Comparison of ENCODE assay signal across 1 cellular context in genomic region chr17:40418428-40418706, GRCh38.
TF ChIP-seq lines count a peak whose summit lies in the region.

No MANE protein-coding gene starts in this region.

TF ChIP-seq in endothelial cell of umbilical vein, 7 proteins besides CTCF, POLR2A, EP300 and RAD21 (continued from another document):
- TF ChIP-seq GATA2 (IDR thresholded peaks at IDR 0.05; ENCODE audit: insufficient read depth, insufficient read length, low read depth, low read length), result no peak
